8 cellular contexts compared by ENCODE assay signal in genomic region chr14:20682435-20683124, GRCh38. TPM values are rescaled to one million over a fixed set of nuclear protein-coding genes. Genes with fewer than 3 reads are reported as not detected.
DNase-seq lines count a peak whose midpoint lies in the region; ATAC-seq and TF ChIP-seq lines count a peak whose summit lies in the region.

No MANE protein-coding gene starts in this region.

- H3K9me3 Mint-ChIP-seq in activated CD4-positive, alpha-beta T cell treated with anti-CD3 and anti-CD28 coated beads, Interleukin-2, amount 10 ng/mL, durations not matched to agents 24 days and 14 days = no peaks in the 10 kb centered on the region

- DNase-seq in AG04450 (ENCODE audit: low read depth, low spot score) = no peak
- peak; percentile 93 for DNase-seq in NCI-H460 (ENCODE audit: extremely low read depth, low read depth)
- DNase-seq in activated CD4-positive, alpha-beta T cell treated with anti-CD3 and anti-CD28 coated beads, Interleukin-2, amount 10 ng/mL, durations not matched to agents 24 days and 14 days = peak; percentile 92
- peak; percentile 94 for DNase-seq in dedifferentiated amniotic fluid mesenchymal stem cell (ENCODE audit: extremely low spot score)
- DNase-seq in right lobe of liver = peak; percentile 88 to 92 (median 90)
- peak; percentile 76 for DNase-seq in stimulated activated CD4-positive, alpha-beta T cell treated with anti-CD3 and anti-CD28 coated beads, Interleukin-4, amount 100 ng/mL, for 1 hour

- TF ChIP-seq POLR2A in right lobe of liver (IDR thresholded peaks at IDR 0.05) = peak; percentile 96

- H3K27me3 ChIP-seq in AG04450 (ENCODE audit: control insufficient read depth, insufficient read depth, low read length) (no peaks in the 10 kb centered on the region), right lobe of liver (no peaks in the 10 kb centered on the region)

- peaks cover 27% of the 10 kb centered on the region for H3K4me1 Mint-ChIP-seq in activated CD4-positive, alpha-beta T cell treated with anti-CD3 and anti-CD28 coated beads, Interleukin-2, amount 10 ng/mL, durations not matched to agents 24 days and 14 days

- peaks cover 0 to 21% (median 6%) of the 10 kb centered on the region in 4 donors for H3K4me1 ChIP-seq in right lobe of liver

- CTCF ChIA-PET in AG04450 (lab: Charles Lee) = interaction anchor here (0.8 to 3.4 kb wide), 8 partner anchors 9 to 355 kb away, joined by 3 to 22 read pairs (median 14); no protein-coding TSS in a partner anchor

- intact Hi-C loops in activated CD4-positive, alpha-beta T cell treated with anti-CD3 and anti-CD28 coated beads, Interleukin-2, amount 10 ng/mL, durations not matched to agents 24 days and 14 days (cut with micrococcal nuclease) = loop anchor here (1.0 to 10.0 kb wide), 7 partner anchors 49 to 582 kb away; partner anchors contain the start of genes HNRNPC, PARP2, PNP and TEP1
- intact Hi-C loops in right lobe of liver (cut with DNase I) = loop anchor here (10.0 kb wide), 2 partner anchors 68 to 358 kb away; no protein-coding TSS in a partner anchor

- peak overlapping the region; percentile 99 for H3K27ac ChIP-seq in AG04450 (ENCODE audit: low read depth, low read length)
- H3K27ac ChIP-seq in right lobe of liver = peak overlapping the region; percentile 96 to 100 (median 99)

- POLR2A ChIA-PET in AG04450 (lab: Yijun Ruan, JAX) = interaction anchor here (1.0 to 4.3 kb wide), 8 partner anchors 50 to 340 kb away, joined by 4 to 30 read pairs (median 6); partner anchors contain the start of genes PARP2, PIP4P1 and TEP1

- WGBS in right lobe of liver (ENCODE audit: insufficient coverage, low coverage, low lambda C conversion rate, missing lambda C conversion rate) = 0% methylated on average over 19 of the region's 40 CpGs

- H3K4me3 ChIP-seq in AG04450 (ENCODE audit: low read depth, low read length) = peak overlapping the region; percentile 86
- H3K4me3 ChIP-seq in right lobe of liver = peak overlapping the region; percentile 71 to 80 (median 71)

- H3K27me3 Mint-ChIP-seq in activated CD4-positive, alpha-beta T cell treated with anti-CD3 and anti-CD28 coated beads, Interleukin-2, amount 10 ng/mL, durations not matched to agents 24 days and 14 days = peaks cover 2% of the 10 kb centered on the region

- TF ChIP-seq CTCF in AG04450 (IDR thresholded peaks at IDR 0.05; ENCODE audit: low read depth, low read length) = 0 out of 2 replicates have a peak, but pooled peaks have one; percentile 14
- TF ChIP-seq CTCF in right lobe of liver (IDR thresholded peaks at IDR 0.05) = peak in 3 of 4 donors; percentile 18 to 21 (median 20)

- no peak overlapping the region for H3K27ac Mint-ChIP-seq in activated CD4-positive, alpha-beta T cell treated with anti-CD3 and anti-CD28 coated beads, Interleukin-2, amount 10 ng/mL, durations not matched to agents 24 days and 14 days

- ATAC-seq in GM18873 (IDR thresholded peaks at IDR 0.05; ENCODE audit: low FRiP score, unreplicated experiment) (peak; percentile 41), HG03135 (IDR thresholded peaks at IDR 0.05; ENCODE audit: unreplicated experiment) (peak; percentile 33), right lobe of liver (peak; percentile 64 to 81 (median 67))

- H3K36me3 Mint-ChIP-seq in activated CD4-positive, alpha-beta T cell treated with anti-CD3 and anti-CD28 coated beads, Interleukin-2, amount 10 ng/mL, durations not matched to agents 24 days and 14 days (ENCODE audit: low read depth) = no peaks in the 10 kb centered on the region

- no peaks in the 10 kb centered on the region for H3K36me3 ChIP-seq in right lobe of liver

- no peaks in the 10 kb centered on the region for H3K9me3 ChIP-seq in AG04450 (ENCODE audit: control insufficient read depth, insufficient read depth, low read length)
- H3K9me3 ChIP-seq in right lobe of liver = no peaks in the 10 kb centered on the region

- H3K4me3 Mint-ChIP-seq in activated CD4-positive, alpha-beta T cell treated with anti-CD3 and anti-CD28 coated beads, Interleukin-2, amount 10 ng/mL, durations not matched to agents 24 days and 14 days = no peak overlapping the region

RNA-seq across cellular contexts. Expression of gene RNASE4, which starts 1.8 kb away (rescaled TPM):
- polyA plus RNA-seq in AG04450 (2011; rRNA removed) = 15.8 and 19.0 TPM in 2 replicates
- 8.6 and 10.3 TPM in 2 replicates for polyA minus RNA-seq in AG04450 (2011; rRNA and poly(A)+ RNA removed)
- 22.9 and 36.7 TPM in 2 replicates for total RNA-seq in NCI-H460 (2014; rRNA removed; shearing (Covaris generic))
- 12.5 and 27.7 TPM in 2 replicates for polyA plus RNA-seq in NCI-H460 (2014; cell fraction: nucleus; rRNA removed)
- total RNA-seq in activated CD4-positive, alpha-beta T cell treated with anti-CD3 and anti-CD28 coated beads, Interleukin-2, amount 10 ng/mL, durations not matched to agents 24 days and 14 days = 0.24 and 0.26 TPM in 2 replicates
- total RNA-seq in right lobe of liver = 100 to 1,000 TPM; 129 to 175 (median 151) TPM

RNA-seq across cellular contexts. Expression of gene ANG, which starts 6.0 kb away (rescaled TPM):
- polyA plus RNA-seq in AG04450 (2011; rRNA removed) = 5.1 TPM in 2 replicates
- 3.3 and 7.6 TPM in 2 replicates for polyA minus RNA-seq in AG04450 (2011; rRNA and poly(A)+ RNA removed)
- total RNA-seq in NCI-H460 (2014; rRNA removed; shearing (Covaris generic)) = 12.5 and 14.7 TPM in 2 replicates
- 5.8 and 8.5 TPM in 2 replicates for polyA plus RNA-seq in NCI-H460 (2014; cell fraction: nucleus; rRNA removed)
- total RNA-seq in activated CD4-positive, alpha-beta T cell treated with anti-CD3 and anti-CD28 coated beads, Interleukin-2, amount 10 ng/mL, durations not matched to agents 24 days and 14 days = not detected in 2 replicates
- 1,000 to 10,000 TPM in 1 of 6 experiments, 100 to 1,000 TPM in 5; 361 to 1,830 (median 780) TPM for total RNA-seq in right lobe of liver

RNA-seq across cellular contexts. Expression of gene OR6S1, which starts 41.1 kb away (rescaled TPM):
- polyA plus RNA-seq in AG04450 (2011; rRNA removed) = not detected in 2 replicates
- polyA minus RNA-seq in AG04450 (2011; rRNA and poly(A)+ RNA removed) = not detected in 2 replicates
- not detected in 2 replicates for total RNA-seq in NCI-H460 (2014; rRNA removed; shearing (Covaris generic))
- polyA plus RNA-seq in NCI-H460 (2014; cell fraction: nucleus; rRNA removed) = not detected in 2 replicates
- not detected in 2 replicates for total RNA-seq in activated CD4-positive, alpha-beta T cell treated with anti-CD3 and anti-CD28 coated beads, Interleukin-2, amount 10 ng/mL, durations not matched to agents 24 days and 14 days
- total RNA-seq in right lobe of liver = not detected

Comparison
In these comparisons a context has a peak if more than half of its experiments do, and no peak if none do; other contexts are left out.
1. RNA of gene RNASE4, which starts 1.8 kb away (total RNA-seq): 129 to 175 TPM in right lobe of liver and 22.9 to 36.7 TPM in NCI-H460; 0.24 to 0.26 TPM in activated CD4-positive, alpha-beta T cell treated with anti-CD3 and anti-CD28 coated beads, Interleukin-2, amount 10 ng/mL, durations not matched to agents 24 days and 14 days; every median in the first group is over 10 times any median in the second.
2. RNA of gene ANG, which starts 6.0 kb away (total RNA-seq): 361 to 1,830 TPM in right lobe of liver; 12.5 to 14.7 TPM in NCI-H460 and not detected in activated CD4-positive, alpha-beta T cell treated with anti-CD3 and anti-CD28 coated beads, Interleukin-2, amount 10 ng/mL, durations not matched to agents 24 days and 14 days; every median in the first group is over 10 times any median in the second.
3. Peak in every context shown above with its lines, with median percentiles within 50 percentile points of each other: ATAC-seq.